11 cellular contexts compared by ENCODE assay signal in genomic region chr14:48584031-48584430, GRCh38.
DNase-seq lines count a peak whose midpoint lies in the region; ATAC-seq and TF ChIP-seq lines count a peak whose summit lies in the region.
"Had no signal": no experiment of that assay in that cellular context is flagged by ENCODE, and none has a peak within 500 bp of the region (broad histone marks: within the 10 kb centered on the region; RNA-seq: fewer than 3 reads in every experiment).

No MANE protein-coding gene starts in this region.

- H3K4me3 ChIP-seq in RWPE2 (ENCODE audit: severe bottlenecking) (no peak overlapping the region), neural progenitor cell (no peak overlapping the region), PC-9 (no peak overlapping the region), vagina (no peak overlapping the region)

- H3K9me3 ChIP-seq in RWPE2 (ENCODE audit: severe bottlenecking) (no peaks in the 10 kb centered on the region), neural progenitor cell (ENCODE audit: low read depth) (no peaks in the 10 kb centered on the region), PC-9 (ENCODE audit: insufficient read depth, low read depth) (no peaks in the 10 kb centered on the region), vagina (no peaks in the 10 kb centered on the region)

- CTCF ChIA-PET in PC-9 (lab: Charles Lee) = no interaction called here

- H3K4me2 ChIP-seq in neural progenitor cell = no peak overlapping the region
- no peak overlapping the region for H3K4me2 ChIP-seq in PC-9

- no peak overlapping the region for H3K9ac ChIP-seq in neural progenitor cell

- ATAC-seq in GM21447 (IDR thresholded peaks at IDR 0.05; ENCODE audit: unreplicated experiment) (peak; percentile 79), HG03139 (IDR thresholded peaks at IDR 0.05; ENCODE audit: unreplicated experiment) (peak; percentile 74), RWPE2 (ENCODE audit: low read depth) (peak; percentile 74)
- ATAC-seq: stimulated activated effector memory CD8-positive, alpha-beta T cell treated with anti-CD3 and anti-CD28 coated beads, Interleukin-12 subunit alpha, Interleukin-12 subunit beta, amount 100 ng/mL, for 72 hours had no signal

- TF ChIP-seq POLR2A in vagina (IDR thresholded peaks at IDR 0.05) = no peak

- 0 out of 2 replicates have a peak, but pooled peaks cover 7% of the 10 kb centered on the region for H3K9me2 ChIP-seq in PC-9 (ENCODE audit: insufficient read depth)

- H2AFZ ChIP-seq in neural progenitor cell (replicated peaks) (no peak overlapping the region), PC-9 (no peak overlapping the region)

- H3K9me3 Mint-ChIP-seq in neural progenitor cell = no peaks in the 10 kb centered on the region

- no peaks in the 10 kb centered on the region for H3F3A ChIP-seq in neural progenitor cell (ENCODE audit: low read depth)
- H3F3A ChIP-seq in PC-9 (ENCODE audit: insufficient read depth, low read depth) = no peaks in the 10 kb centered on the region

- POLR2A ChIA-PET in PC-9 (lab: Charles Lee; ENCODE audit: unreplicated experiment) = no interaction called here

- no peaks in the 10 kb centered on the region for H3K36me3 Mint-ChIP-seq in neural progenitor cell
- H3K36me3 Mint-ChIP-seq: stimulated activated effector memory CD8-positive, alpha-beta T cell treated with anti-CD3 and anti-CD28 coated beads, Interleukin-12 subunit alpha, Interleukin-12 subunit beta, amount 100 ng/mL, for 72 hours had no signal

- H3K79me2 ChIP-seq in neural progenitor cell (ENCODE audit: low read depth) (no peaks in the 10 kb centered on the region), PC-9 (ENCODE audit: low read depth) (no peaks in the 10 kb centered on the region)

- no peaks in the 10 kb centered on the region for H3K36me3 ChIP-seq in RWPE2 (ENCODE audit: low read depth)
- H3K36me3 ChIP-seq in neural progenitor cell = no peaks in the 10 kb centered on the region
- no peaks in the 10 kb centered on the region for H3K36me3 ChIP-seq in PC-9 (ENCODE audit: low read depth)
- no peaks in the 10 kb centered on the region for H3K36me3 ChIP-seq in vagina

- no peak overlapping the region for H3K27ac Mint-ChIP-seq in neural progenitor cell
- H3K27ac Mint-ChIP-seq: stimulated activated effector memory CD8-positive, alpha-beta T cell treated with anti-CD3 and anti-CD28 coated beads, Interleukin-12 subunit alpha, Interleukin-12 subunit beta, amount 100 ng/mL, for 72 hours had no signal

- TF ChIP-seq CTCF in RWPE2 (IDR thresholded peaks at IDR 0.05; ENCODE audit: poor library complexity, severe bottlenecking) = no peak
- no peak for TF ChIP-seq CTCF in neural progenitor cell (IDR thresholded peaks at IDR 0.05)
- TF ChIP-seq CTCF in PC-9 (conservative IDR thresholded peaks at IDR 0.05) = no peak
- no peak for TF ChIP-seq CTCF in vagina (IDR thresholded peaks at IDR 0.05)

- H3K27me3 ChIP-seq in RWPE2 (ENCODE audit: insufficient read depth, poor library complexity, severe bottlenecking) (peaks cover 10% of the 10 kb centered on the region), neural progenitor cell (no peaks in the 10 kb centered on the region), PC-9 (ENCODE audit: insufficient read depth, low read depth) (no peaks in the 10 kb centered on the region), vagina (no peaks in the 10 kb centered on the region)

- H3K4me3 Mint-ChIP-seq in neural progenitor cell = no peak overlapping the region
- H3K4me3 Mint-ChIP-seq: stimulated activated effector memory CD8-positive, alpha-beta T cell treated with anti-CD3 and anti-CD28 coated beads, Interleukin-12 subunit alpha, Interleukin-12 subunit beta, amount 100 ng/mL, for 72 hours had no signal

- H3K27ac ChIP-seq in RWPE2 (ENCODE audit: poor library complexity, severe bottlenecking) = no peak overlapping the region
- no peak overlapping the region for H3K27ac ChIP-seq in neural progenitor cell
- no peak overlapping the region for H3K27ac ChIP-seq in PC-9
- H3K27ac ChIP-seq in vagina = no peak overlapping the region

- no peaks in the 10 kb centered on the region for H3K27me3 Mint-ChIP-seq in neural progenitor cell (ENCODE audit: insufficient read depth, low read depth)

- no peaks in the 10 kb centered on the region for H3K4me1 ChIP-seq in RWPE2 (ENCODE audit: insufficient read depth, poor library complexity, severe bottlenecking)
- H3K4me1 ChIP-seq in neural progenitor cell = peaks cover 25% of the 10 kb centered on the region
- no peaks in the 10 kb centered on the region for H3K4me1 ChIP-seq in PC-9 (replicated peaks; ENCODE audit: insufficient read depth)
- H3K4me1 ChIP-seq in vagina = no peaks in the 10 kb centered on the region

- peak; percentile 1 for DNase-seq in COLO829 (ENCODE audit: low spot score)
- DNase-seq in RWPE2 (ENCODE audit: low spot score) = no peak
- DNase-seq in neural progenitor cell (ENCODE audit: low spot score) = no peak
- DNase-seq in PC-9 = no peak
- DNase-seq in vagina (ENCODE audit: extremely low spot score in 2 of 2) = no peak
- DNase-seq in activated CD4-positive, alpha-beta T cell treated with anti-CD3 and anti-CD28 coated beads, Interleukin-2, amount 50 U/mL, for 1 hour = no peak
- DNase-seq: activated CD8-positive, alpha-beta memory T cell treated with anti-CD3 and anti-CD28 coated beads, Interleukin-2, amount 50 U/mL, for 4 hours; stimulated activated CD4-positive, alpha-beta T cell treated with anti-CD3 and anti-CD28 coated beads, Interleukin-15, amount 100 ng/mL, for 24 hours had no signal

- no TSS peak for BruUV-seq in PC-9 (replicated peaks; lab: Mats Ljungman, UMichigan)

- H3K4me1 Mint-ChIP-seq in neural progenitor cell = peaks cover 11% of the 10 kb centered on the region
- H3K4me1 Mint-ChIP-seq: stimulated activated effector memory CD8-positive, alpha-beta T cell treated with anti-CD3 and anti-CD28 coated beads, Interleukin-12 subunit alpha, Interleukin-12 subunit beta, amount 100 ng/mL, for 72 hours had no signal

- H4K20me1 ChIP-seq in neural progenitor cell (ENCODE audit: low read depth) (no peaks in the 10 kb centered on the region), PC-9 (ENCODE audit: insufficient read depth) (no peaks in the 10 kb centered on the region)

- intact Hi-C loops in PC-9 (cut with micrococcal nuclease; ENCODE audit: unreplicated experiment) (no loop called here), vagina (cut with DNase I) (no loop called here)
